Comparison of ENCODE assay signal across 8 cellular contexts in genomic region chr1:23484253-23485001, GRCh38. TPM values are rescaled to one million over a fixed set of nuclear protein-coding genes. Genes with fewer than 3 reads are reported as not detected.
A peak's percentile ranks its signal among the peaks of the same experiment; 100 is the strongest.
DNase-seq lines count a peak whose midpoint lies in the region; ATAC-seq and TF ChIP-seq lines count a peak whose summit lies in the region.

No MANE protein-coding gene starts in this region.

- H3K4me3 Mint-ChIP-seq in T-cell, result peak overlapping the region; percentile 83 to 85 (median 84)

- peak overlapping the region; percentile 80 for H3K4me3 ChIP-seq in AG10803 (ENCODE audit: low read length)
- H3K4me3 ChIP-seq in NB4 (ENCODE audit: low read depth, low read length), result peak overlapping the region; percentile 40
- H3K4me3 ChIP-seq in adrenal gland, result peak overlapping the region in 2 of 4 donors; percentile 44 to 84
- H3K4me3 ChIP-seq in heart right ventricle, result peak overlapping the region in 9 of 10 donors; percentile 88 to 98 (median 96)
- H3K4me3 ChIP-seq in tibial nerve, result peak overlapping the region; percentile 40 to 95 (median 84)

- DNase-seq in AG10803 (ENCODE audit: low read depth) (peak; percentile 93), NB4 (ENCODE audit: low read depth) (peak; percentile 81), T-cell (peak; percentile 85 to 95 (median 91)), adrenal gland (peak; percentile 94 to 97 (median 95)), heart right ventricle (peak; percentile 95 to 97), pons (ENCODE audit: low spot score) (peak; percentile 62), tibial nerve (ENCODE audit: low spot score in 2 of 2) (peak; percentile 89 to 92)

- peaks cover 15 to 28% of the 10 kb centered on the region in 2 donors for H3K4me1 ChIP-seq in adrenal gland (replicated peaks in 1 of 2)
- H3K4me1 ChIP-seq in heart right ventricle, result peaks cover 11 to 47% (median 34%) of the 10 kb centered on the region in 9 donors
- peaks cover 0 to 39% (median 2%) of the 10 kb centered on the region in 4 donors for H3K4me1 ChIP-seq in tibial nerve

- H3K9me3 Mint-ChIP-seq in T-cell, result no peaks in the 10 kb centered on the region

- peaks cover 15 to 17% (median 16%) of the 10 kb centered on the region in 3 donors for H3K4me1 Mint-ChIP-seq in T-cell

- TF ChIP-seq CTCF in AG10803 (conservative IDR thresholded peaks at IDR 0.05; ENCODE audit: low read length) (no peak), NB4 (IDR thresholded peaks at IDR 0.05; ENCODE audit: low read depth, low read length) (no peak), adrenal gland (IDR thresholded peaks at IDR 0.05) (no peak), heart right ventricle (IDR thresholded peaks at IDR 0.05) (no peak), tibial nerve (IDR thresholded peaks at IDR 0.05) (no peak)

- no peaks in the 10 kb centered on the region for H3K9me3 ChIP-seq in adrenal gland (replicated peaks in 1 of 3)
- H3K9me3 ChIP-seq in heart right ventricle, result no peaks in the 10 kb centered on the region
- no peaks in the 10 kb centered on the region for H3K9me3 ChIP-seq in tibial nerve

- H3K36me3 ChIP-seq in adrenal gland (replicated peaks in 1 of 2), result no peaks in the 10 kb centered on the region
- H3K36me3 ChIP-seq in heart right ventricle, result no peaks in the 10 kb centered on the region
- no peaks in the 10 kb centered on the region for H3K36me3 ChIP-seq in tibial nerve

- TF ChIP-seq POLR2A in NB4 (IDR thresholded peaks at IDR 0.05; ENCODE audit: extremely low read depth, insufficient read length), result no peak
- peak in 1 of 2 donors; percentile 44 for TF ChIP-seq POLR2A in adrenal gland (IDR thresholded peaks at IDR 0.05)
- no peak for TF ChIP-seq POLR2A in tibial nerve (IDR thresholded peaks at IDR 0.05)

- intact Hi-C loops in adrenal gland (cut with DNase I), result loop anchor here in 1 of 2 donors (10.0 kb wide), 1 partner anchor 140 kb away; the partner anchor contains the start of gene HNRNPR
- intact Hi-C loops in heart right ventricle (cut with DNase I), result loop anchor here in 2 of 10 donors (5.0 kb wide), 2 partner anchors 62 to 142 kb away; partner anchors contain the start of genes TCEA3 (in 2 of the 2) and HNRNPR (in 1 of the 2)

- peak overlapping the region in 4 of 5 donors; percentile 76 to 95 (median 84) for H3K27ac ChIP-seq in adrenal gland
- H3K27ac ChIP-seq in heart right ventricle, result peak overlapping the region; percentile 75 to 97 (median 93)
- H3K27ac ChIP-seq in tibial nerve, result peak overlapping the region; percentile 87 to 95 (median 90)

- peaks cover 16 to 18% of the 10 kb centered on the region in 2 donors for H3K27me3 Mint-ChIP-seq in T-cell

- CTCF ChIA-PET in T-cell (lab: Charles Lee), result interaction anchor here (0.8 to 3.6 kb wide), 8 partner anchors 12 to 341 kb away, joined by 3 to 33 read pairs (median 4); partner anchors contain the start of genes E2F2 (in 1 of the 2) and HMGCL (in 1 of the 2)

- TF ChIP-seq EP300 in tibial nerve (IDR thresholded peaks at IDR 0.05), result peak in 1 of 2 donors; percentile 18

- H3K27ac Mint-ChIP-seq in T-cell, result peak overlapping the region in 1 of 2 donors; percentile 77

- WGBS in adrenal gland, 4 donors, result 6 to 19% (median 7%) methylated on average over 10 to 54 of the region's 54 CpGs
- 5 to 10% methylated on average over 33 to 54 of the region's 54 CpGs for WGBS in heart right ventricle, 2 donors
- 6 to 7% methylated on average over 32 to 49 of the region's 54 CpGs for WGBS in tibial nerve, 2 donors

- POLR2A ChIA-PET in T-cell (lab: Charles Lee), result interaction anchor here (0.6 kb wide), 2 partner anchors 119 to 137 kb away, joined by 3 to 4 read pairs; no protein-coding TSS in a partner anchor

- H3K27me3 ChIP-seq in adrenal gland (no peaks in the 10 kb centered on the region), heart right ventricle (peaks cover 0 to 50% (median 0%) of the 10 kb centered on the region in 7 donors), tibial nerve (no peaks in the 10 kb centered on the region)

- no peaks in the 10 kb centered on the region for H3K36me3 Mint-ChIP-seq in T-cell

- ATAC-seq in GM19395 (IDR thresholded peaks at IDR 0.05; ENCODE audit: unreplicated experiment) (peak; percentile 60), T-cell (replicated peaks in 1 of 4) (peak; percentile 88 to 90 (median 89)), heart right ventricle (peak; percentile 92 to 95 (median 93))

RNA-seq across cellular contexts. Expression of gene ASAP3, which starts 0.4 kb away (rescaled TPM):
- 1 to 10 TPM; 1.2 to 2.8 (median 2.1) TPM for total RNA-seq in T-cell
- 100 to 1,000 TPM in 2 of 8 donors, 10 to 100 TPM in 6; 47.6 to 122 (median 77.3) TPM for total RNA-seq in adrenal gland
- 100 to 1,000 TPM in 1 of 3 donors, 10 to 100 TPM in 2; 22.4 to 117 (median 81.0) TPM for polyA plus RNA-seq in adrenal gland
- total RNA-seq in heart right ventricle, result 10 to 100 TPM; 15.5 to 58.4 (median 30.4) TPM
- 10 to 100 TPM; 22.9 to 58.2 TPM for polyA plus RNA-seq in heart right ventricle
- 100 to 1,000 TPM in 2 of 4 donors, 10 to 100 TPM in 2; 79.8 to 140 (median 117) TPM for total RNA-seq in tibial nerve

RNA-seq across cellular contexts. Expression of gene E2F2, which starts 46.6 kb away (rescaled TPM):
- total RNA-seq in T-cell (1 to 10 TPM; 1.7 to 3.1 (median 2.5) TPM), adrenal gland (under 1 TPM in 7 of 8 donors, not detected in 1; 0.12 to 0.88 (median 0.45) TPM), heart right ventricle (1 to 10 TPM in 1 of 10 donors, under 1 TPM in 8, not detected in 1; 0.04 to 2.3 (median 0.17) TPM), tibial nerve (under 1 TPM in 3 of 4 donors, not detected in 1; 0.20 to 0.30 (median 0.21) TPM)
- polyA plus RNA-seq in adrenal gland (under 1 TPM; 0.07 to 0.35 (median 0.16) TPM), heart right ventricle (under 1 TPM in 1 of 2 donors, not detected in 1; 0.06 TPM)

RNA-seq across cellular contexts. Expression of gene TCEA3, which starts 59.9 kb away (rescaled TPM):
- total RNA-seq in T-cell (10 to 100 TPM; 16.1 to 39.9 (median 32.4) TPM), adrenal gland (100 to 1,000 TPM in 5 of 8 donors, 10 to 100 TPM in 3; 23.6 to 152 (median 115) TPM), heart right ventricle (10 to 100 TPM; 56.7 to 93.0 (median 71.8) TPM), tibial nerve (10 to 100 TPM; 21.0 to 48.5 (median 38.8) TPM)
- polyA plus RNA-seq in adrenal gland (100 to 1,000 TPM in 2 of 3 donors, 10 to 100 TPM in 1; 51.8 to 132 (median 102) TPM), heart right ventricle (10 to 100 TPM; 25.1 to 51.4 TPM)

Comparison
In these comparisons a context has a peak if more than half of its experiments do, and no peak if none do; other contexts are left out.
1. RNA of gene ASAP3, which starts 0.4 kb away (total RNA-seq): 79.8 to 140 TPM in tibial nerve, 47.6 to 122 TPM in adrenal gland and 15.5 to 58.4 TPM in heart right ventricle; 1.2 to 2.8 TPM in T-cell; every median in the first group is over 4 times any median in the second.
2. Peak in every context shown above with its lines, with median percentiles within 50 percentile points of each other: DNase-seq, ATAC-seq and H3K27ac ChIP-seq.